ENCODE assay signal across 9 cellular contexts in genomic region chr17:40582328-40582901, GRCh38. TPM values are rescaled to one million over a fixed set of nuclear protein-coding genes. Genes with fewer than 3 reads are reported as not detected.
DNase-seq lines count a peak whose midpoint lies in the region; ATAC-seq and TF ChIP-seq lines count a peak whose summit lies in the region.
"Had no signal": no experiment of that assay in that cellular context is flagged by ENCODE, and none has a peak within 500 bp of the region (broad histone marks: within the 10 kb centered on the region; RNA-seq: fewer than 3 reads in every experiment).

No MANE protein-coding gene starts in this region.

- no peaks in the 10 kb centered on the region for H3K36me3 ChIP-seq in lower lobe of right lung
- H3K36me3 ChIP-seq: pancreas had no signal

- peak overlapping the region; percentile 4 for H3K4me3 Mint-ChIP-seq in activated T-helper 2 cell treated with anti-CD3 and anti-CD28 coated beads, Interferon-gamma antibody, Interleukin-2, Interleukin-4, amounts not matched to agents 10 μg/mL and 5 μg/mL and 100 μg/mL, durations not matched to agents 14 hours and 24 hours and 36 hours (ENCODE audit: low read depth)
- no peak overlapping the region for H3K4me3 Mint-ChIP-seq in nephron progenitor cell

- intact Hi-C loops in activated T-helper 2 cell treated with anti-CD3 and anti-CD28 coated beads, Interferon-gamma antibody, Interleukin-2, Interleukin-4, amounts not matched to agents 10 μg/mL and 5 μg/mL and 100 μg/mL, durations not matched to agents 14 hours and 24 hours and 36 hours (cut with micrococcal nuclease): loop anchor here (1.0 kb wide), 1 partner anchor 19 kb away; no protein-coding TSS in a partner anchor
- intact Hi-C loops in lower lobe of right lung (cut with DNase I): no loop called here

- peaks cover 22% of the 10 kb centered on the region for H3K4me1 ChIP-seq in lower lobe of right lung
- H3K4me1 ChIP-seq: pancreas had no signal

- no peaks in the 10 kb centered on the region for H3K27me3 ChIP-seq in lower lobe of right lung (ENCODE audit: low read depth)
- H3K27me3 ChIP-seq: pancreas had no signal

- peaks cover 40% of the 10 kb centered on the region for H3K9me3 Mint-ChIP-seq in activated T-helper 2 cell treated with anti-CD3 and anti-CD28 coated beads, Interferon-gamma antibody, Interleukin-2, Interleukin-4, amounts not matched to agents 10 μg/mL and 5 μg/mL and 100 μg/mL, durations not matched to agents 14 hours and 24 hours and 36 hours
- peaks cover 35% of the 10 kb centered on the region for H3K9me3 Mint-ChIP-seq in nephron progenitor cell

- H3K4me3 ChIP-seq in lower lobe of right lung: no peak overlapping the region
- H3K4me3 ChIP-seq: pancreas had no signal

- H3K27ac ChIP-seq in lower lobe of right lung (peak overlapping the region; percentile 74), caudate nucleus (ENCODE audit: low read depth, low read length) (no peak overlapping the region)
- H3K27ac ChIP-seq: pancreas had no signal

- H3K36me3 Mint-ChIP-seq in activated T-helper 2 cell treated with anti-CD3 and anti-CD28 coated beads, Interferon-gamma antibody, Interleukin-2, Interleukin-4, amounts not matched to agents 10 μg/mL and 5 μg/mL and 100 μg/mL, durations not matched to agents 14 hours and 24 hours and 36 hours (ENCODE audit: low read depth): peaks cover 42% of the 10 kb centered on the region
- H3K36me3 Mint-ChIP-seq in nephron progenitor cell (ENCODE audit: low read depth): no peaks in the 10 kb centered on the region

- H3K27me3 Mint-ChIP-seq in activated T-helper 2 cell treated with anti-CD3 and anti-CD28 coated beads, Interferon-gamma antibody, Interleukin-2, Interleukin-4, amounts not matched to agents 10 μg/mL and 5 μg/mL and 100 μg/mL, durations not matched to agents 14 hours and 24 hours and 36 hours (ENCODE audit: low read depth): no peaks in the 10 kb centered on the region
- peaks cover 19% of the 10 kb centered on the region for H3K27me3 Mint-ChIP-seq in nephron progenitor cell (ENCODE audit: low read depth, poor library complexity)

- peak overlapping the region; percentile 75 for H3K27ac Mint-ChIP-seq in activated T-helper 2 cell treated with anti-CD3 and anti-CD28 coated beads, Interferon-gamma antibody, Interleukin-2, Interleukin-4, amounts not matched to agents 10 μg/mL and 5 μg/mL and 100 μg/mL, durations not matched to agents 14 hours and 24 hours and 36 hours
- H3K27ac Mint-ChIP-seq in nephron progenitor cell: no peak overlapping the region

- TF ChIP-seq CTCF in lower lobe of right lung (IDR thresholded peaks at IDR 0.05): no peak
- no peak for TF ChIP-seq CTCF in nephron progenitor cell (IDR thresholded peaks at IDR 0.05)

- peaks cover 75% of the 10 kb centered on the region for H3K4me1 Mint-ChIP-seq in activated T-helper 2 cell treated with anti-CD3 and anti-CD28 coated beads, Interferon-gamma antibody, Interleukin-2, Interleukin-4, amounts not matched to agents 10 μg/mL and 5 μg/mL and 100 μg/mL, durations not matched to agents 14 hours and 24 hours and 36 hours (ENCODE audit: low read depth)
- H3K4me1 Mint-ChIP-seq in nephron progenitor cell: no peaks in the 10 kb centered on the region

- DNase-seq in stimulated activated naive CD4-positive, alpha-beta T cell (lab: John Stamatoyannopoulos, UW): peak; percentile 61 to 89 (median 72)
- no peak for DNase-seq in stimulated activated naive CD4-positive, alpha-beta T cell treated with Interleukin-2 at 50 U/mL for 16 hours (lab: John Stamatoyannopoulos, UW)
- DNase-seq in NCI-H748 (lab: John Stamatoyannopoulos, UW; ENCODE audit: unreplicated experiment): peak; percentile 90
- peak; percentile 52 for DNase-seq in activated T-helper 2 cell treated with anti-CD3 and anti-CD28 coated beads, Interferon-gamma antibody, Interleukin-2, Interleukin-4, amounts not matched to agents 10 μg/mL and 5 μg/mL and 100 μg/mL, durations not matched to agents 14 hours and 24 hours and 36 hours (ENCODE audit: low spot score)
- DNase-seq in lower lobe of right lung: peak; percentile 76
- DNase-seq in caudate nucleus (lab: John Stamatoyannopoulos, UW): no peak
- no peak for DNase-seq in nephron progenitor cell

- peaks cover 5% of the 10 kb centered on the region for H3K9me3 ChIP-seq in lower lobe of right lung
- H3K9me3 ChIP-seq: pancreas had no signal

- ATAC-seq in HG03159 (IDR thresholded peaks at IDR 0.05; ENCODE audit: unreplicated experiment): peak; percentile 85
- peak; percentile 76 to 86 for ATAC-seq in lower lobe of right lung

RNA-seq across cellular contexts. Expression of gene CCR7, which starts 17.1 kb away (rescaled TPM):
- 367 and 374 TPM in 2 replicates for total RNA-seq in activated T-helper 2 cell treated with anti-CD3 and anti-CD28 coated beads, Interferon-gamma antibody, Interleukin-2, Interleukin-4, amounts not matched to agents 10 μg/mL and 5 μg/mL and 100 μg/mL, durations not matched to agents 14 hours and 24 hours and 36 hours
- total RNA-seq in lower lobe of right lung: 2.2 TPM

Comparison
In these comparisons a context has a peak if more than half of its experiments do, and no peak if none do; other contexts are left out.
1. DNase-seq: peak in stimulated activated naive CD4-positive, alpha-beta T cell (6 of 6), NCI-H748 (single experiment), activated T-helper 2 cell treated with anti-CD3 and anti-CD28 coated beads, Interferon-gamma antibody, Interleukin-2, Interleukin-4, amounts not matched to agents 10 μg/mL and 5 μg/mL and 100 μg/mL, durations not matched to agents 14 hours and 24 hours and 36 hours (single experiment) and lower lobe of right lung (single experiment); none in stimulated activated naive CD4-positive, alpha-beta T cell treated with Interleukin-2 at 50 U/mL for 16 hours (single experiment), caudate nucleus (0 of 61) and nephron progenitor cell (single experiment).
2. RNA of gene CCR7, which starts 17.1 kb away (total RNA-seq): 367 to 374 TPM in activated T-helper 2 cell treated with anti-CD3 and anti-CD28 coated beads, Interferon-gamma antibody, Interleukin-2, Interleukin-4, amounts not matched to agents 10 μg/mL and 5 μg/mL and 100 μg/mL, durations not matched to agents 14 hours and 24 hours and 36 hours; 2.2 TPM in lower lobe of right lung (single experiment); every median in the first group is over 100 times any median in the second.